In genomic region chr9:35071814-35072460, GRCh38 we compare ENCODE assay signal across 1 cellular context.
TF ChIP-seq lines count a peak whose summit lies in the region.

No MANE protein-coding gene starts in this region.

TF ChIP-seq in A549, 52 proteins besides CTCF, POLR2A, EP300 and RAD21 (continued from another document):
- TF ChIP-seq BHLHE40 (IDR thresholded peaks at IDR 0.05; ENCODE audit: low read depth, low read length) (no peak), MYC (IDR thresholded peaks at IDR 0.05; ENCODE audit: borderline replicate concordance, low read length) (peak; percentile 79; the same call in 1 of the 2 replicates), NFE2L2 (conservative IDR thresholded peaks at IDR 0.05; ENCODE audit: low read length) (peak; percentile 60), CHD4 (IDR thresholded peaks at IDR 0.05; ENCODE audit: borderline replicate concordance) (no peak), HMGXB4 (CRISPR knock-in tag; IDR thresholded peaks at IDR 0.05; ENCODE audit: borderline replicate concordance) (0 out of 2 replicates have a peak, but pooled peaks have one; percentile 44), HES2 (IDR thresholded peaks at IDR 0.05) (no peak), EHMT2 (IDR thresholded peaks at IDR 0.05; ENCODE audit: low read depth) (no peak), PBX3 (IDR thresholded peaks at IDR 0.05) (no peak), BCL3 (IDR thresholded peaks at IDR 0.05) (no peak), SMC3 (IDR thresholded peaks at IDR 0.05) (no peak), E2F6 (IDR thresholded peaks at IDR 0.05; ENCODE audit: borderline replicate concordance, low read depth) (no peak), ZFP36 (IDR thresholded peaks at IDR 0.05; ENCODE audit: borderline replicate concordance, partially characterized antibody) (no peak), MAX (IDR thresholded peaks at IDR 0.05) (peak; percentile 61; the same call in 1 of the 2 replicates), POLR2AphosphoS2 (conservative IDR thresholded peaks at IDR 0.05; ENCODE audit: low read length) (no peak), EHF (CRISPR knock-in tag; IDR thresholded peaks at IDR 0.05) (0 out of 2 replicates have a peak, but pooled peaks have one; percentile 42), ESRRA (IDR thresholded peaks at IDR 0.05; ENCODE audit: borderline replicate concordance, low read length) (no peak), TP53 (CRISPR knock-in tag; IDR thresholded peaks at IDR 0.05) (0 out of 2 replicates have a peak, but pooled peaks have one; percentile 13), RNF2 (IDR thresholded peaks at IDR 0.05; ENCODE audit: borderline replicate concordance, low read depth) (no peak), FOSB (CRISPR knock-in tag; IDR thresholded peaks at IDR 0.05) (no peak), GATA3 (IDR thresholded peaks at IDR 0.05; ENCODE audit: borderline replicate concordance) (no peak), PHF8 (IDR thresholded peaks at IDR 0.05; ENCODE audit: borderline replicate concordance, low read depth) (peak; percentile 82), FOXS1 (CRISPR knock-in tag; IDR thresholded peaks at IDR 0.05) (no peak), NR3C1 (IDR thresholded peaks at IDR 0.05) (no peak), HEYL (CRISPR knock-in tag; IDR thresholded peaks at IDR 0.05) (no peak)
